Comparison of ENCODE assay signal across 1 cellular context in the genomic region with DNA sequence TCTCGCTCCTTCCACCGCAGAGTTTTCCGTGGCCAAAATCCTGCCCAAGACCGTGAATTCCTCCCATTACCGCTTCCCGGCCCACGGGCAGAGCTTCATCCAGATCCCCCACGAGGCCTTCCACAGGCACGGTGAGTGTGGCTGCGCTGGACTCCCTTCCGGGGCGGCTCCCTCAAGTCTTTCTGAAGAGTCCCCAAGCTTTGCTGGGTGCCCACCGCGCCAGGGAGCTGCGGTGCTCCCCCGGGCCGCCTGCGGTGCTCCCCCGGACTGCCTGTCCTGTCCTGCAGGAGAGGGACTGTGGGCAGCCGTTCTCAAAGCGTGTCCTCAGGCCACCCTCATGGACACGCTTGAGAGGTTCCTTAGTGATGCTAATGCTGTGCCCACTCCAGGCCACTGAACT.
TF ChIP-seq lines count a peak whose summit lies in the region.

No MANE protein-coding gene starts in this region.

TF ChIP-seq in GM12878, 131 proteins besides CTCF, POLR2A, EP300 and RAD21:
- TF ChIP-seq PAX5 (IDR thresholded peaks at IDR 0.05; ENCODE audit: borderline replicate concordance, low read depth, low read length) (peak; percentile 56; the same call in 1 of the 2 replicates), YY1 (IDR thresholded peaks at IDR 0.05; ENCODE audit: low read depth, low read length) (no peak)
